Comparison of ENCODE assay signal across 2 cellular contexts in the genomic region with DNA sequence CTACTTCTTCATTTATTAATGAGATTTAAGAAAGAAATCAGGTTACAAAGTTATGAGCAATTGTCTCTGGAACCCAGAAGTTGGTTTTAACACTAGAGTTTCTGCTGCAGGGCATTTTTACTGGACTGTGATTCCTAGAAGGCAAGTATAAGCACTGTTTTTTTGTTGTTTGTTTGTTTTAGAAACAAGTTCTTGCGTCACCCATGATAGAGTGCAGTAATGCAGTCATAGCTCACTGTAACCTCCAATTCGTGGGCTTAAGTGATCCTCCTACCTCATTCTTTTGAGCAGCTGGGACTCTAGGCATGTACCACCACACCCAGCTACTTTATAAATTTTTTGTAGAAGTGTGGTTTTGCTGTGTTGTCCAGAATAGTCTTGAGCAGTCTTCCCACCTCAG.
TF ChIP-seq lines count a peak whose summit lies in the region.

No MANE protein-coding gene starts in this region.

TF ChIP-seq in IMR-90, 13 proteins besides CTCF, POLR2A, EP300 and RAD21:
- TF ChIP-seq SMC3 (IDR thresholded peaks at IDR 0.05; ENCODE audit: low read depth, low read length) = no peak
- TF ChIP-seq CEBPB (IDR thresholded peaks at IDR 0.05; ENCODE audit: low read depth, low read length) = peak; percentile 93

TF ChIP-seq in GM12878, 131 proteins besides CTCF, POLR2A, EP300 and RAD21:
- TF ChIP-seq BHLHE40 (IDR thresholded peaks at IDR 0.05; ENCODE audit: borderline replicate concordance in 1 of 2, low read depth in 2 of 2, low read length in 1 of 2) (no peak), ZNF24 (IDR thresholded peaks at IDR 0.05) (no peak), SIN3A (IDR thresholded peaks at IDR 0.05; ENCODE audit: low read depth, low read length) (no peak), PAX8 (IDR thresholded peaks at IDR 0.05) (no peak), CEBPB (IDR thresholded peaks at IDR 0.05; ENCODE audit: borderline replicate concordance in 1 of 2, low read depth in 2 of 2, low read length in 2 of 2) (no peak)
- TF ChIP-seq, protein P1, sequence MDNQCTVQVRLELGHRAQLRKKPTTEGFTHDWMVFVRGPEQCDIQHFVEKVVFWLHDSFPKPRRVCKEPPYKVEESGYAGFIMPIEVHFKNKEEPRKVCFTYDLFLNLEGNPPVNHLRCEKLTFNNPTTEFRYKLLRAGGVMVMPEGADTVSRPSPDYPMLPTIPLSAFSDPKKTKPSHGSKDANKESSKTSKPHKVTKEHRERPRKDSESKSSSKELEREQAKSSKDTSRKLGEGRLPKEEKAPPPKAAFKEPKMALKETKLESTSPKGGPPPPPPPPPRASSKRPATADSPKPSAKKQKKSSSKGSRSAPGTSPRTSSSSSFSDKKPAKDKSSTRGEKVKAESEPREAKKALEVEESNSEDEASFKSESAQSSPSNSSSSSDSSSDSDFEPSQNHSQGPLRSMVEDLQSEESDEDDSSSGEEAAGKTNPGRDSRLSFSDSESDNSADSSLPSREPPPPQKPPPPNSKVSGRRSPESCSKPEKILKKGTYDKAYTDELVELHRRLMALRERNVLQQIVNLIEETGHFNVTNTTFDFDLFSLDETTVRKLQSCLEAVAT (IDR thresholded peaks at IDR 0.05) = no peak
